ENCODE assay signal across 2 cellular contexts in the genomic region with DNA sequence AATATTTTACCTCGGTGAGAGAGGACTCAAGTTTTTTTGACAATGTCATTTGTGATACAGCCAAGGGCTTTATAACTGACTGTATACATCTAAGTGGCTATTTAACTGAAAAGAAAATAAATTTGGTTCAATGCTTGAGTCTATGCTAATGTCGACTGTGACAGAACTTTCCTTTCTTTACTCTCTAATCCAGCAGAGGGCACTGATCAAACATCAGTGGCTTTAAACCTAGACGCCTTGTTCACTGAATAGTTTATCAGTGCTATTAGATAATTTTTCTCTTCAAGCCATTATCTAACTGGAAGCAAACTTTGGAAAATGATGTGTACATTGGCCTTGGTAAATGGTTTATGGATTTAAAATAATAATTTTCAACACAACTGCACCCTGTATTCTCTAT.
TF ChIP-seq lines count a peak whose summit lies in the region.

No MANE protein-coding gene starts in this region.

TF ChIP-seq in SK-N-SH, 30 proteins besides CTCF, POLR2A, EP300 and RAD21 (continued from another document):
- TF ChIP-seq, protein P1, sequence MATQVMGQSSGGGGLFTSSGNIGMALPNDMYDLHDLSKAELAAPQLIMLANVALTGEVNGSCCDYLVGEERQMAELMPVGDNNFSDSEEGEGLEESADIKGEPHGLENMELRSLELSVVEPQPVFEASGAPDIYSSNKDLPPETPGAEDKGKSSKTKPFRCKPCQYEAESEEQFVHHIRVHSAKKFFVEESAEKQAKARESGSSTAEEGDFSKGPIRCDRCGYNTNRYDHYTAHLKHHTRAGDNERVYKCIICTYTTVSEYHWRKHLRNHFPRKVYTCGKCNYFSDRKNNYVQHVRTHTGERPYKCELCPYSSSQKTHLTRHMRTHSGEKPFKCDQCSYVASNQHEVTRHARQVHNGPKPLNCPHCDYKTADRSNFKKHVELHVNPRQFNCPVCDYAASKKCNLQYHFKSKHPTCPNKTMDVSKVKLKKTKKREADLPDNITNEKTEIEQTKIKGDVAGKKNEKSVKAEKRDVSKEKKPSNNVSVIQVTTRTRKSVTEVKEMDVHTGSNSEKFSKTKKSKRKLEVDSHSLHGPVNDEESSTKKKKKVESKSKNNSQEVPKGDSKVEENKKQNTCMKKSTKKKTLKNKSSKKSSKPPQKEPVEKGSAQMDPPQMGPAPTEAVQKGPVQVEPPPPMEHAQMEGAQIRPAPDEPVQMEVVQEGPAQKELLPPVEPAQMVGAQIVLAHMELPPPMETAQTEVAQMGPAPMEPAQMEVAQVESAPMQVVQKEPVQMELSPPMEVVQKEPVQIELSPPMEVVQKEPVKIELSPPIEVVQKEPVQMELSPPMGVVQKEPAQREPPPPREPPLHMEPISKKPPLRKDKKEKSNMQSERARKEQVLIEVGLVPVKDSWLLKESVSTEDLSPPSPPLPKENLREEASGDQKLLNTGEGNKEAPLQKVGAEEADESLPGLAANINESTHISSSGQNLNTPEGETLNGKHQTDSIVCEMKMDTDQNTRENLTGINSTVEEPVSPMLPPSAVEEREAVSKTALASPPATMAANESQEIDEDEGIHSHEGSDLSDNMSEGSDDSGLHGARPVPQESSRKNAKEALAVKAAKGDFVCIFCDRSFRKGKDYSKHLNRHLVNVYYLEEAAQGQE (IDR thresholded peaks at IDR 0.05; ENCODE audit: low read depth, low read length): no peak
- TF ChIP-seq TAF1 (IDR thresholded peaks at IDR 0.05; ENCODE audit: borderline replicate concordance, low read depth, low read length) (no peak), SMC3 (IDR thresholded peaks at IDR 0.05; ENCODE audit: low read depth, low read length) (peak; percentile 12; the same call in 1 of the 2 replicates), TCF12 (IDR thresholded peaks at IDR 0.05) (no peak)
- TF ChIP-seq, protein P2, sequence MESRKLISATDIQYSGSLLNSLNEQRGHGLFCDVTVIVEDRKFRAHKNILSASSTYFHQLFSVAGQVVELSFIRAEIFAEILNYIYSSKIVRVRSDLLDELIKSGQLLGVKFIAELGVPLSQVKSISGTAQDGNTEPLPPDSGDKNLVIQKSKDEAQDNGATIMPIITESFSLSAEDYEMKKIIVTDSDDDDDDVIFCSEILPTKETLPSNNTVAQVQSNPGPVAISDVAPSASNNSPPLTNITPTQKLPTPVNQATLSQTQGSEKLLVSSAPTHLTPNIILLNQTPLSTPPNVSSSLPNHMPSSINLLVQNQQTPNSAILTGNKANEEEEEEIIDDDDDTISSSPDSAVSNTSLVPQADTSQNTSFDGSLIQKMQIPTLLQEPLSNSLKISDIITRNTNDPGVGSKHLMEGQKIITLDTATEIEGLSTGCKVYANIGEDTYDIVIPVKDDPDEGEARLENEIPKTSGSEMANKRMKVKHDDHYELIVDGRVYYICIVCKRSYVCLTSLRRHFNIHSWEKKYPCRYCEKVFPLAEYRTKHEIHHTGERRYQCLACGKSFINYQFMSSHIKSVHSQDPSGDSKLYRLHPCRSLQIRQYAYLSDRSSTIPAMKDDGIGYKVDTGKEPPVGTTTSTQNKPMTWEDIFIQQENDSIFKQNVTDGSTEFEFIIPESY (IDR thresholded peaks at IDR 0.05; ENCODE audit: borderline replicate concordance, low read depth): no peak

TF ChIP-seq in SK-N-SH treated with all-trans-retinoic acid at 6 μM for 48 hours, 23 proteins besides CTCF, POLR2A, EP300 and RAD21 (continued from another document):
- TF ChIP-seq ZFP30 (CRISPR knock-in tag; IDR thresholded peaks at IDR 0.05) (no peak), ZNF70 (CRISPR knock-in tag; IDR thresholded peaks at IDR 0.05) (no peak), PPARA (CRISPR knock-in tag; IDR thresholded peaks at IDR 0.05; ENCODE audit: borderline replicate concordance) (no peak), CSDC2 (CRISPR knock-in tag; IDR thresholded peaks at IDR 0.05) (no peak), RARB (CRISPR knock-in tag; IDR thresholded peaks at IDR 0.05) (no peak), SNAI2 (CRISPR knock-in tag; IDR thresholded peaks at IDR 0.05) (no peak), ISL1 (CRISPR knock-in tag; IDR thresholded peaks at IDR 0.05) (no peak), TCF4 (CRISPR knock-in tag; IDR thresholded peaks at IDR 0.05; ENCODE audit: borderline replicate concordance) (no peak), BACH2 (CRISPR knock-in tag; IDR thresholded peaks at IDR 0.05; ENCODE audit: borderline replicate concordance) (no peak)
- TF ChIP-seq, protein P3, sequence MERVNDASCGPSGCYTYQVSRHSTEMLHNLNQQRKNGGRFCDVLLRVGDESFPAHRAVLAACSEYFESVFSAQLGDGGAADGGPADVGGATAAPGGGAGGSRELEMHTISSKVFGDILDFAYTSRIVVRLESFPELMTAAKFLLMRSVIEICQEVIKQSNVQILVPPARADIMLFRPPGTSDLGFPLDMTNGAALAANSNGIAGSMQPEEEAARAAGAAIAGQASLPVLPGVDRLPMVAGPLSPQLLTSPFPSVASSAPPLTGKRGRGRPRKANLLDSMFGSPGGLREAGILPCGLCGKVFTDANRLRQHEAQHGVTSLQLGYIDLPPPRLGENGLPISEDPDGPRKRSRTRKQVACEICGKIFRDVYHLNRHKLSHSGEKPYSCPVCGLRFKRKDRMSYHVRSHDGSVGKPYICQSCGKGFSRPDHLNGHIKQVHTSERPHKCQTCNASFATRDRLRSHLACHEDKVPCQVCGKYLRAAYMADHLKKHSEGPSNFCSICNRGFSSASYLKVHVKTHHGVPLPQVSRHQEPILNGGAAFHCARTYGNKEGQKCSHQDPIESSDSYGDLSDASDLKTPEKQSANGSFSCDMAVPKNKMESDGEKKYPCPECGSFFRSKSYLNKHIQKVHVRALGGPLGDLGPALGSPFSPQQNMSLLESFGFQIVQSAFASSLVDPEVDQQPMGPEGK (CRISPR knock-in tag; IDR thresholded peaks at IDR 0.05; ENCODE audit: borderline replicate concordance): no peak
- TF ChIP-seq, protein P4, sequence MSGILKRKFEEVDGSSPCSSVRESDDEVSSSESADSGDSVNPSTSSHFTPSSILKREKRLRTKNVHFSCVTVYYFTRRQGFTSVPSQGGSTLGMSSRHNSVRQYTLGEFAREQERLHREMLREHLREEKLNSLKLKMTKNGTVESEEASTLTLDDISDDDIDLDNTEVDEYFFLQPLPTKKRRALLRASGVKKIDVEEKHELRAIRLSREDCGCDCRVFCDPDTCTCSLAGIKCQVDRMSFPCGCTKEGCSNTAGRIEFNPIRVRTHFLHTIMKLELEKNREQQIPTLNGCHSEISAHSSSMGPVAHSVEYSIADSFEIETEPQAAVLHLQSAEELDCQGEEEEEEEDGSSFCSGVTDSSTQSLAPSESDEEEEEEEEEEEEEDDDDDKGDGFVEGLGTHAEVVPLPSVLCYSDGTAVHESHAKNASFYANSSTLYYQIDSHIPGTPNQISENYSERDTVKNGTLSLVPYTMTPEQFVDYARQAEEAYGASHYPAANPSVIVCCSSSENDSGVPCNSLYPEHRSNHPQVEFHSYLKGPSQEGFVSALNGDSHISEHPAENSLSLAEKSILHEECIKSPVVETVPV (CRISPR knock-in tag; IDR thresholded peaks at IDR 0.05): no peak
